ENCODE assay signal across 1 cellular context in the genomic region with DNA sequence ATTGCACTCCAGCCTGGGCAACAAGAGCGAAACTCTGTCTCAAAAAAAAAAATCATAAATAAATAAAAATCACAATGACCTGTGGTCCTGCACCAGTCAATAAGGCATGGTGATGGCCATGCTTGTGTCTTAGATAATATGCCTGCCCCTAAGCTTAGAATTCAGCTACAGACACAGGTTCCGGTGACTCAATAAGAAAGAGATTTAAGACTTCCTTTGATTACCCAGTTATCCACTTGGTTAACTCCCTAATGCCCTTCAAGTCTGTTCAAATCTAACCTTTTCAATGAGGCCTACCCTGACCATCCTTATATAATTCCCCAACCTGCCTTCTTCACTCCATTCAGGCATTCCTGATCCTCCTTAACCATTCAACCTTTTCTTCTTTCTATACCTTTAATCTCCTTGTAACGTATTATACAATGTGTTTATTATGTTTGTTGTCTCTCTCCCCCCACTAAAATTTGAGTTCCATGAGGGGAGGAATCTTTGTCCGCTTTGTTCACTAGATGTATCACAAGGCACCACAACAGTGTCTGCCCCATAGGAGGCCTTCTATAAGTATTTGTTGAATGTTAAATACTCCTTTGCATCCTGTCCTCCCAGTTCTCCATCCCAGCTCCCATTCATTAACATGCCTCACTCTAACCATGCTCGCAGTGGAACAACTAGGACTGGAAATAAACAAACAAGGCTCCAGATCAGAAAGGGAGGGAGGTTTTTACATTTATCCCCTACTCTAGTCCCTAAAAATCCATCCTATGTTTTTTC.
TF ChIP-seq lines count a peak whose summit lies in the region.

No MANE protein-coding gene starts in this region.

TF ChIP-seq in GM23338, 12 proteins besides CTCF, POLR2A, EP300 and RAD21 (continued from another document):
- TF ChIP-seq, protein P1, sequence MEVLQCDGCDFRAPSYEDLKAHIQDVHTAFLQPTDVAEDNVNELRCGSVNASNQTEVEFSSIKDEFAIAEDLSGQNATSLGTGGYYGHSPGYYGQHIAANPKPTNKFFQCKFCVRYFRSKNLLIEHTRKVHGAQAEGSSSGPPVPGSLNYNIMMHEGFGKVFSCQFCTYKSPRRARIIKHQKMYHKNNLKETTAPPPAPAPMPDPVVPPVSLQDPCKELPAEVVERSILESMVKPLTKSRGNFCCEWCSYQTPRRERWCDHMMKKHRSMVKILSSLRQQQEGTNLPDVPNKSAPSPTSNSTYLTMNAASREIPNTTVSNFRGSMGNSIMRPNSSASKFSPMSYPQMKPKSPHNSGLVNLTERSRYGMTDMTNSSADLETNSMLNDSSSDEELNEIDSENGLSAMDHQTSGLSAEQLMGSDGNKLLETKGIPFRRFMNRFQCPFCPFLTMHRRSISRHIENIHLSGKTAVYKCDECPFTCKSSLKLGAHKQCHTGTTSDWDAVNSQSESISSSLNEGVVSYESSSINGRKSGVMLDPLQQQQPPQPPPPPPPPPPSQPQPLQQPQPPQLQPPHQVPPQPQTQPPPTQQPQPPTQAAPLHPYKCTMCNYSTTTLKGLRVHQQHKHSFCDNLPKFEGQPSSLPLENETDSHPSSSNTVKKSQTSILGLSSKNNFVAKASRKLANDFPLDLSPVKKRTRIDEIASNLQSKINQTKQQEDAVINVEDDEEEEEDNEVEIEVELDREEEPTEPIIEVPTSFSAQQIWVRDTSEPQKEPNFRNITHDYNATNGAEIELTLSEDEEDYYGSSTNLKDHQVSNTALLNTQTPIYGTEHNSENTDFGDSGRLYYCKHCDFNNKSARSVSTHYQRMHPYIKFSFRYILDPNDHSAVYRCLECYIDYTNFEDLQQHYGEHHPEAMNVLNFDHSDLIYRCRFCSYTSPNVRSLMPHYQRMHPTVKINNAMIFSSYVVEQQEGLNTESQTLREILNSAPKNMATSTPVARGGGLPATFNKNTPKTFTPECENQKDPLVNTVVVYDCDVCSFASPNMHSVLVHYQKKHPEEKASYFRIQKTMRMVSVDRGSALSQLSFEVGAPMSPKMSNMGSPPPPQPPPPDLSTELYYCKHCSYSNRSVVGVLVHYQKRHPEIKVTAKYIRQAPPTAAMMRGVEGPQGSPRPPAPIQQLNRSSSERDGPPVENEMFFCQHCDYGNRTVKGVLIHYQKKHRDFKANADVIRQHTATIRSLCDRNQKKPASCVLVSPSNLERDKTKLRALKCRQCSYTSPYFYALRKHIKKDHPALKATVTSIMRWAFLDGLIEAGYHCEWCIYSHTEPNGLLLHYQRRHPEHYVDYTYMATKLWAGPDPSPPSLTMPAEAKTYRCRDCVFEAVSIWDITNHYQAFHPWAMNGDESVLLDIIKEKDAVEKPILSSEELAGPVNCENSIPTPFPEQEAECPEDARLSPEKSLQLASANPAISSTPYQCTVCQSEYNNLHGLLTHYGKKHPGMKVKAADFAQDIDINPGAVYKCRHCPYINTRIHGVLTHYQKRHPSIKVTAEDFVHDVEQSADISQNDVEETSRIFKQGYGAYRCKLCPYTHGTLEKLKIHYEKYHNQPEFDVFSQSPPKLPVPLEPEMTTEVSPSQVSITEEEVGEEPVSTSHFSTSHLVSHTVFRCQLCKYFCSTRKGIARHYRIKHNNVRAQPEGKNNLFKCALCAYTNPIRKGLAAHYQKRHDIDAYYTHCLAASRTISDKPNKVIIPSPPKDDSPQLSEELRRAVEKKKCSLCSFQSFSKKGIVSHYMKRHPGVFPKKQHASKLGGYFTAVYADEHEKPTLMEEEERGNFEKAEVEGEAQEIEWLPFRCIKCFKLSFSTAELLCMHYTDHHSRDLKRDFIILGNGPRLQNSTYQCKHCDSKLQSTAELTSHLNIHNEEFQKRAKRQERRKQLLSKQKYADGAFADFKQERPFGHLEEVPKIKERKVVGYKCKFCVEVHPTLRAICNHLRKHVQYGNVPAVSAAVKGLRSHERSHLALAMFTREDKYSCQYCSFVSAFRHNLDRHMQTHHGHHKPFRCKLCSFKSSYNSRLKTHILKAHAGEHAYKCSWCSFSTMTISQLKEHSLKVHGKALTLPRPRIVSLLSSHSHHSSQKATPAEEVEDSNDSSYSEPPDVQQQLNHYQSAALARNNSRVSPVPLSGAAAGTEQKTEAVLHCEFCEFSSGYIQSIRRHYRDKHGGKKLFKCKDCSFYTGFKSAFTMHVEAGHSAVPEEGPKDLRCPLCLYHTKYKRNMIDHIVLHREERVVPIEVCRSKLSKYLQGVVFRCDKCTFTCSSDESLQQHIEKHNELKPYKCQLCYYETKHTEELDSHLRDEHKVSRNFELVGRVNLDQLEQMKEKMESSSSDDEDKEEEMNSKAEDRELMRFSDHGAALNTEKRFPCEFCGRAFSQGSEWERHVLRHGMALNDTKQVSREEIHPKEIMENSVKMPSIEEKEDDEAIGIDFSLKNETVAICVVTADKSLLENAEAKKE (CRISPR knock-in tag; IDR thresholded peaks at IDR 0.05): no peak
- TF ChIP-seq, protein P2, sequence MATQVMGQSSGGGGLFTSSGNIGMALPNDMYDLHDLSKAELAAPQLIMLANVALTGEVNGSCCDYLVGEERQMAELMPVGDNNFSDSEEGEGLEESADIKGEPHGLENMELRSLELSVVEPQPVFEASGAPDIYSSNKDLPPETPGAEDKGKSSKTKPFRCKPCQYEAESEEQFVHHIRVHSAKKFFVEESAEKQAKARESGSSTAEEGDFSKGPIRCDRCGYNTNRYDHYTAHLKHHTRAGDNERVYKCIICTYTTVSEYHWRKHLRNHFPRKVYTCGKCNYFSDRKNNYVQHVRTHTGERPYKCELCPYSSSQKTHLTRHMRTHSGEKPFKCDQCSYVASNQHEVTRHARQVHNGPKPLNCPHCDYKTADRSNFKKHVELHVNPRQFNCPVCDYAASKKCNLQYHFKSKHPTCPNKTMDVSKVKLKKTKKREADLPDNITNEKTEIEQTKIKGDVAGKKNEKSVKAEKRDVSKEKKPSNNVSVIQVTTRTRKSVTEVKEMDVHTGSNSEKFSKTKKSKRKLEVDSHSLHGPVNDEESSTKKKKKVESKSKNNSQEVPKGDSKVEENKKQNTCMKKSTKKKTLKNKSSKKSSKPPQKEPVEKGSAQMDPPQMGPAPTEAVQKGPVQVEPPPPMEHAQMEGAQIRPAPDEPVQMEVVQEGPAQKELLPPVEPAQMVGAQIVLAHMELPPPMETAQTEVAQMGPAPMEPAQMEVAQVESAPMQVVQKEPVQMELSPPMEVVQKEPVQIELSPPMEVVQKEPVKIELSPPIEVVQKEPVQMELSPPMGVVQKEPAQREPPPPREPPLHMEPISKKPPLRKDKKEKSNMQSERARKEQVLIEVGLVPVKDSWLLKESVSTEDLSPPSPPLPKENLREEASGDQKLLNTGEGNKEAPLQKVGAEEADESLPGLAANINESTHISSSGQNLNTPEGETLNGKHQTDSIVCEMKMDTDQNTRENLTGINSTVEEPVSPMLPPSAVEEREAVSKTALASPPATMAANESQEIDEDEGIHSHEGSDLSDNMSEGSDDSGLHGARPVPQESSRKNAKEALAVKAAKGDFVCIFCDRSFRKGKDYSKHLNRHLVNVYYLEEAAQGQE (IDR thresholded peaks at IDR 0.05; ENCODE audit: unreplicated experiment): no peak
- TF ChIP-seq POLR2AphosphoS5 (IDR thresholded peaks at IDR 0.05; ENCODE audit: low read depth) (no peak), EZH2phosphoT487 (IDR thresholded peaks at IDR 0.05; ENCODE audit: unreplicated experiment) (no peak), ZNF114 (CRISPR knock-in tag; IDR thresholded peaks at IDR 0.05) (no peak)
